8 cellular contexts compared by ENCODE assay signal in genomic region chr20:37627060-37627766, GRCh38.
DNase-seq lines count a peak whose midpoint lies in the region; ATAC-seq and TF ChIP-seq lines count a peak whose summit lies in the region.

No MANE protein-coding gene starts in this region.

- H3K36me3 Mint-ChIP-seq in Caco-2 (ENCODE audit: insufficient read depth, unreplicated experiment) = no peaks in the 10 kb centered on the region
- no peaks in the 10 kb centered on the region for H3K36me3 Mint-ChIP-seq in activated CD4-positive, alpha-beta T cell treated with anti-CD3 and anti-CD28 coated beads, Interleukin-2, amount 10 ng/mL, durations not matched to agents 24 days and 14 days (ENCODE audit: low read depth)
- H3K36me3 Mint-ChIP-seq in T-helper 17 cell (ENCODE audit: low read depth) = no peaks in the 10 kb centered on the region

- H3K9me3 Mint-ChIP-seq in Caco-2 (ENCODE audit: unreplicated experiment) = no peaks in the 10 kb centered on the region
- H3K9me3 Mint-ChIP-seq in activated CD4-positive, alpha-beta T cell treated with anti-CD3 and anti-CD28 coated beads, Interleukin-2, amount 10 ng/mL, durations not matched to agents 24 days and 14 days = no peaks in the 10 kb centered on the region

- intact Hi-C loops in Caco-2 (cut with micrococcal nuclease; ENCODE audit: unreplicated experiment) (loop anchor here (2.0 kb wide), 1 partner anchor 58 kb away; no protein-coding TSS in a partner anchor), aorta (cut with DNase I) (no loop called here)
- intact Hi-C loops in activated CD4-positive, alpha-beta T cell treated with anti-CD3 and anti-CD28 coated beads, Interleukin-2, amount 10 ng/mL, durations not matched to agents 24 days and 14 days (cut with micrococcal nuclease) = no loop called here

- H3K4me3 Mint-ChIP-seq in Caco-2 (ENCODE audit: unreplicated experiment) (no peak overlapping the region), T-helper 17 cell (no peak overlapping the region)
- H3K4me3 Mint-ChIP-seq in activated CD4-positive, alpha-beta T cell treated with anti-CD3 and anti-CD28 coated beads, Interleukin-2, amount 10 ng/mL, durations not matched to agents 24 days and 14 days = no peak overlapping the region

- peaks cover 21% of the 10 kb centered on the region for H3K27me3 Mint-ChIP-seq in Caco-2 (ENCODE audit: insufficient read depth, unreplicated experiment)
- H3K27me3 Mint-ChIP-seq in activated CD4-positive, alpha-beta T cell treated with anti-CD3 and anti-CD28 coated beads, Interleukin-2, amount 10 ng/mL, durations not matched to agents 24 days and 14 days = peaks cover 18% of the 10 kb centered on the region
- peaks cover 73% of the 10 kb centered on the region for H3K27me3 Mint-ChIP-seq in T-helper 17 cell

- H3K9me3 ChIP-seq in Caco-2 = no peaks in the 10 kb centered on the region
- no peaks in the 10 kb centered on the region for H3K9me3 ChIP-seq in T-helper 17 cell (ENCODE audit: control insufficient read depth, low read length, poor library complexity, severe bottlenecking)
- H3K9me3 ChIP-seq in aorta (ENCODE audit: control insufficient read depth, low read length) = no peaks in the 10 kb centered on the region

- no peak overlapping the region for H3K27ac ChIP-seq in aorta (ENCODE audit: low read depth in 1 of 2, low read length in 2 of 2)

- ATAC-seq in T-helper 17 cell = no peak
- no peak for ATAC-seq in aorta (ENCODE audit: low FRiP score)

- CTCF ChIA-PET in Caco-2 (lab: Charles Lee) = no interaction called here

- WGBS in aorta, 2 donors = 34 to 36% methylated on average over 15 of the region's 15 CpGs

- H3K36me3 ChIP-seq in Caco-2 (ENCODE audit: control insufficient read depth, insufficient read depth, low read length) = no peaks in the 10 kb centered on the region
- no peaks in the 10 kb centered on the region for H3K36me3 ChIP-seq in aorta (ENCODE audit: control insufficient read depth in 1 of 2, insufficient read depth in 2 of 2, low read length in 1 of 2)

- H3K27me3 ChIP-seq in Caco-2 (replicated peaks; ENCODE audit: control insufficient read depth, insufficient read depth, low read length) = no peaks in the 10 kb centered on the region
- peaks cover 0 to 2% of the 10 kb centered on the region in 2 donors for H3K27me3 ChIP-seq in aorta (ENCODE audit: control insufficient read depth in 1 of 2, insufficient read depth in 2 of 2, low read length in 1 of 2)

- H3K4me3 ChIP-seq in Caco-2 (ENCODE audit: low read depth, low read length) = no peak overlapping the region
- no peak overlapping the region for H3K4me3 ChIP-seq in aorta (ENCODE audit: low read length in 2 of 2)

- H3K4me1 Mint-ChIP-seq in Caco-2 (ENCODE audit: low read depth, unreplicated experiment) = no peaks in the 10 kb centered on the region
- no peaks in the 10 kb centered on the region for H3K4me1 Mint-ChIP-seq in activated CD4-positive, alpha-beta T cell treated with anti-CD3 and anti-CD28 coated beads, Interleukin-2, amount 10 ng/mL, durations not matched to agents 24 days and 14 days
- no peaks in the 10 kb centered on the region for H3K4me1 Mint-ChIP-seq in T-helper 17 cell

- no peak for TF ChIP-seq CTCF in Caco-2 (IDR thresholded peaks at IDR 0.05; ENCODE audit: insufficient read depth in 1 of 2, low read depth in 1 of 2, low read length in 1 of 2, severe bottlenecking in 1 of 2, unreplicated experiment in 1 of 2)

- POLR2A ChIA-PET in Caco-2 (lab: Charles Lee) = no interaction called here

- H3K4me1 ChIP-seq in Caco-2 = peaks cover 4% of the 10 kb centered on the region; the same call in 1 of the 2 replicates
- H3K4me1 ChIP-seq in aorta (ENCODE audit: control insufficient read depth in 1 of 2, insufficient read depth in 2 of 2, low read length in 2 of 2) = no peaks in the 10 kb centered on the region

- BruUV-seq in Caco-2 (replicated peaks; lab: Mats Ljungman, UMichigan) = no TSS peak

- no peak overlapping the region for H3K27ac Mint-ChIP-seq in Caco-2 (ENCODE audit: unreplicated experiment)
- no peak overlapping the region for H3K27ac Mint-ChIP-seq in activated CD4-positive, alpha-beta T cell treated with anti-CD3 and anti-CD28 coated beads, Interleukin-2, amount 10 ng/mL, durations not matched to agents 24 days and 14 days
- H3K27ac Mint-ChIP-seq in T-helper 17 cell = no peak overlapping the region

- DNase-seq in Caco-2 (peak; percentile 81 to 86), HuH-7.5 (ENCODE audit: low spot score) (peak; percentile 33), glomerular visceral epithelial cell (ENCODE audit: extremely low spot score) (peak; percentile 50), NCI-H345 treated with DMSO at 0.1 percent for 48 hours (lab: John Stamatoyannopoulos, UW; ENCODE audit: unreplicated experiment) (no peak), T-helper 17 cell (no peak), aorta (no peak)
- peak; percentile 83 for DNase-seq in activated CD4-positive, alpha-beta T cell treated with anti-CD3 and anti-CD28 coated beads, Interleukin-2, amount 10 ng/mL, durations not matched to agents 24 days and 14 days
- peak; percentile 9 for DNase-seq in stimulated activated CD4-positive, alpha-beta T cell treated with anti-CD3 and anti-CD28 coated beads, Interleukin-12 subunit alpha, Interleukin-12 subunit beta, amount 100 ng/mL, for 4 hours

Comparison
In these comparisons a context has a peak if more than half of its experiments do, and no peak if none do; other contexts are left out.
1. DNase-seq: peak in Caco-2 (2 of 2), HuH-7.5 (single experiment), activated CD4-positive, alpha-beta T cell treated with anti-CD3 and anti-CD28 coated beads, Interleukin-2, amount 10 ng/mL, durations not matched to agents 24 days and 14 days (single experiment), glomerular visceral epithelial cell (single experiment) and stimulated activated CD4-positive, alpha-beta T cell treated with anti-CD3 and anti-CD28 coated beads, Interleukin-12 subunit alpha, Interleukin-12 subunit beta, amount 100 ng/mL, for 4 hours (single experiment); none in NCI-H345 treated with DMSO at 0.1 percent for 48 hours (single experiment), T-helper 17 cell (0 of 3) and aorta (0 of 2).